8 cellular contexts compared by ENCODE assay signal in the genomic region with DNA sequence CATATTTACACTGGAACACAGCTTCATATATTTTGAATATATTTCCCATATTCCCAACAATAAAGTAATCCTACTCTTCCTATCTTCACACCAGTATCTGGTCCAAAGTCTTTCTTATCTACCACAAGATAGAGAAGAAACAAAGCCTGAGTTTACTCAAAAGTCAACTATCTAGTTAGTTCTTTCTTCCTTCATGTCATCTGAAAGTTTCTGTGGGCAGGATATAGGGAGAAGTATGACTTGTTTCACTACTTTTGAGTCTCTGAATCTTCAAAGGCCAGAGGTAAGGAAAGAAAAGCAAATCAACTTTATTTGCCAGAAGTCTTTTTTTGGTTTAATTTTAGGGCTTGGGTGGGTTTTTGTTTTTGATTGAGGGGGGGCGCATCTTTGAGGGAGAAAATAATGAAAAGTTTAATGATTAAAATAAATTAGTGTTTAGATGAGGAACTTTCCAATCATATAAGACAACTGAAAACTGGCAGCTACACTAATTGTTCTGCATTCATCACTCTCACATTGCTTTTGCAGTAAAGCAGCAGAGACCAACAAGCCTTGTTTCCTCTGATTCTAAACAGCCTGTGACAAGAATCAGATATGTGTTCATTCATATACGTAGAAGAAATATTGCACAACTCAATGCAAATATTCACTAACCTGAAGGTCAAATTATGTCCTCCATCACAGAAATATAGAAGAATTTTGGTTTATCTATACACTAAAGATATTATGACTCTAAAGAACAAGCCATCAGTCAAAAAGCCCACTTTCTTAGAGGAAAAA. TPM values are rescaled to one million over a fixed set of nuclear protein-coding genes. Genes with fewer than 3 reads are reported as not detected.
DNase-seq lines count a peak whose midpoint lies in the region; ATAC-seq and TF ChIP-seq lines count a peak whose summit lies in the region.

No MANE protein-coding gene starts in this region.

- no peak for TF ChIP-seq CTCF in hepatocyte (IDR thresholded peaks at IDR 0.05; ENCODE audit: poor library complexity)

- H3K4me2 ChIP-seq in hepatocyte: peak overlapping the region; percentile 16

- peak overlapping the region; percentile 20 for H3K27ac ChIP-seq in hepatocyte

- peaks cover 33% of the 10 kb centered on the region for H3K4me1 ChIP-seq in hepatocyte (ENCODE audit: insufficient read depth)

- ATAC-seq in GM18511 (IDR thresholded peaks at IDR 0.05; ENCODE audit: unreplicated experiment): peak; percentile 83
- ATAC-seq in GM21528 (IDR thresholded peaks at IDR 0.05; ENCODE audit: low FRiP score, unreplicated experiment): peak; percentile 67
- ATAC-seq in HG03460 (IDR thresholded peaks at IDR 0.05; ENCODE audit: unreplicated experiment): peak; percentile 68
- no peak for ATAC-seq in HG02763 (IDR thresholded peaks at IDR 0.05; ENCODE audit: unreplicated experiment)
- no peak for ATAC-seq in HG03108 (IDR thresholded peaks at IDR 0.05; ENCODE audit: unreplicated experiment)

- H3K9me3 ChIP-seq in hepatocyte (ENCODE audit: low read depth): peaks cover 9% of the 10 kb centered on the region

- no peak overlapping the region for H3K4me3 ChIP-seq in hepatocyte

- H3K36me3 ChIP-seq in hepatocyte (replicated peaks; ENCODE audit: insufficient read depth, low read depth): no peaks in the 10 kb centered on the region

- peaks cover 95% of the 10 kb centered on the region for H4K20me1 ChIP-seq in hepatocyte (ENCODE audit: insufficient read depth, poor library complexity, severe bottlenecking)

- no peak overlapping the region for H2AFZ ChIP-seq in hepatocyte

- no peaks in the 10 kb centered on the region for H3K27me3 ChIP-seq in hepatocyte

- no peaks in the 10 kb centered on the region for H3K9me2 ChIP-seq in hepatocyte (replicated peaks; ENCODE audit: insufficient read depth)

- WGBS in hepatocyte (ENCODE audit: low lambda C conversion rate, missing lambda C conversion rate): 72% methylated on average over 2 of the region's 2 CpGs

- DNase-seq in hepatocyte (ENCODE audit: low spot score) (no peak), SKM-1 treated with dmso at 0.1 percent for 144 hours (lab: John Stamatoyannopoulos, UW; ENCODE audit: unreplicated experiment) (no peak), DMS79 (lab: John Stamatoyannopoulos, UW) (no peak)

- peaks cover 96% of the 10 kb centered on the region for H3K79me2 ChIP-seq in hepatocyte

RNA-seq across cellular contexts. Expression of gene RYBP, which starts 19.6 kb away (rescaled TPM):
- total RNA-seq in hepatocyte: 25.2 and 28.9 TPM in 2 replicates
- 3.8 and 4.4 TPM in 2 replicates for polyA plus RNA-seq in hepatocyte

Comparison
In these comparisons a context has a peak if more than half of its experiments do, and no peak if none do; other contexts are left out.
1. ATAC-seq: peak in GM18511 (single experiment), GM21528 (single experiment) and HG03460 (single experiment); none in HG02763 (single experiment) and HG03108 (single experiment).